ENCODE assay signal across 17 cellular contexts in the genomic region with DNA sequence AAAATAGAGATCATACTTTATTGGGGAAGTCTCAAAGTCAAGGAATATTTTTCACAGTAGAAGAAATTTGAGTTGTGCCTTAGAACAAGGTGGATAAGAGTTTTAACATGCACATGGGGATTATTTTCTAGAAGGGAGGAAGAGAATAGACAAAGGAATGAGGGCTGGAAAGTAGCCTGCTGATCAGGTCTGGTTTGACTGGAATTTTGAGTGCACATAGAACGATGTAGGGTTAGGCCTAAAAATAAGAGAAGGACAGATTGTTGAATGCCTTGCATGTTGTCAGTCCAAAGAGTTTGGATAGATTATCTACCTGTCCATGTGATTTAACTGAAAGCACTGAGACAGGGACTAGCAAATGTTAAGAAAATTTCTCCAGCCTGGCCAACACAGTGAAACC.
A peak's percentile ranks its signal among the peaks of the same experiment; 100 is the strongest.
DNase-seq lines count a peak whose midpoint lies in the region; ATAC-seq and TF ChIP-seq lines count a peak whose summit lies in the region.
"Had no signal": no experiment of that assay in that cellular context is flagged by ENCODE, and none has a peak within 500 bp of the region (broad histone marks: within the 10 kb centered on the region; RNA-seq: fewer than 3 reads in every experiment).

No MANE protein-coding gene starts in this region.

- H3K9ac ChIP-seq in neural cell (ENCODE audit: low read length) = peak overlapping the region; percentile 24
- H3K9ac ChIP-seq: BLaER1 treated with 17β-estradiol and CSF1 and Interleukin-3, amounts not matched to agents 10 nM and 100 nM had no signal

- TF ChIP-seq CTCF in RWPE2 (IDR thresholded peaks at IDR 0.05; ENCODE audit: poor library complexity, severe bottlenecking) (no peak), neural cell (IDR thresholded peaks at IDR 0.05; ENCODE audit: poor library complexity, severe bottlenecking) (no peak)

- ATAC-seq in RWPE2 (ENCODE audit: low read depth) = no peak

- H3K9me3 ChIP-seq in RWPE2 (ENCODE audit: severe bottlenecking) = no peaks in the 10 kb centered on the region
- H3K9me3 ChIP-seq in neural cell (ENCODE audit: low read length) = no peaks in the 10 kb centered on the region
- H3K9me3 ChIP-seq: MG63 had no signal

- peak overlapping the region; percentile 10 for H3K4me2 ChIP-seq in neural cell (ENCODE audit: low read length)
- H3K4me2 ChIP-seq: BLaER1 treated with 17β-estradiol and CSF1 and Interleukin-3, amounts not matched to agents 10 nM and 100 nM had no signal

- H3K27ac ChIP-seq in ACC112 (ENCODE audit: low read depth, low read length) (peak overlapping the region; percentile 61), RWPE2 (ENCODE audit: poor library complexity, severe bottlenecking) (peak overlapping the region; percentile 57), epithelial cell of prostate (peak overlapping the region; percentile 70), neural cell (ENCODE audit: low read length) (peak overlapping the region; percentile 73)
- H3K27ac ChIP-seq: BLaER1 treated with 17β-estradiol and CSF1 and Interleukin-3, amounts not matched to agents 10 nM and 100 nM had no signal

- TF ChIP-seq RAD21 in neural cell (conservative IDR thresholded peaks at IDR 0.05) = no peak

- H3K79me2 ChIP-seq in ACC112 (ENCODE audit: control insufficient read depth, insufficient read depth, low read length, unreplicated experiment) = peaks cover 72% of the 10 kb centered on the region
- H3K79me2 ChIP-seq in neural cell (replicated peaks; ENCODE audit: insufficient read depth, low read length) = peaks cover 18% of the 10 kb centered on the region

- peak; percentile 5 for TF ChIP-seq EP300 in neural cell (conservative IDR thresholded peaks at IDR 0.05; ENCODE audit: poor library complexity, severe bottlenecking)

- H3K4me3 ChIP-seq in ACC112 (ENCODE audit: low read depth, low read length) (peak overlapping the region; percentile 62; the same call in 1 of the 2 replicates), RWPE2 (ENCODE audit: severe bottlenecking) (no peak overlapping the region), neural cell (ENCODE audit: low read length) (peak overlapping the region; percentile 37)
- H3K4me3 ChIP-seq: BLaER1 treated with 17β-estradiol and CSF1 and Interleukin-3, amounts not matched to agents 10 nM and 100 nM had no signal

- no peak for DNase-seq in RWPE2 (ENCODE audit: low spot score)
- DNase-seq in epithelial cell of prostate (ENCODE audit: low read depth, low spot score) = no peak
- no peak for DNase-seq in stimulated activated CD8-positive, alpha-beta memory T cell treated with anti-CD3 and anti-CD28 coated beads, Interleukin-4, amount 100 ng/mL, for 48 hours
- no peak for DNase-seq in EL
- no peak for DNase-seq in activated CD4-positive, alpha-beta T cell treated with anti-CD3 and anti-CD28 coated beads, Interleukin-2, amount 50 U/mL, for 1 hour
- DNase-seq in SHP77 treated with DMSO at 0.1 percent for 48 hours (lab: John Stamatoyannopoulos, UW) = no peak
- DNase-seq: DMS79 treated with DMSO at 0.1 percent for 48 hours, GOT3, MG63, NCI-H1092, NCI-H1694, NCI-H2227 treated with DMSO at 0.1 percent for 48 hours, NCI-H524, SIG-M5 had no signal

- H3K36me3 ChIP-seq in ACC112 (ENCODE audit: insufficient read depth, low read length) = no peaks in the 10 kb centered on the region
- H3K36me3 ChIP-seq in RWPE2 (ENCODE audit: low read depth) = peaks cover 13% of the 10 kb centered on the region
- H3K36me3 ChIP-seq in neural cell (ENCODE audit: insufficient read depth, low read length) = no peaks in the 10 kb centered on the region
- H3K36me3 ChIP-seq: BLaER1 treated with 17β-estradiol and CSF1 and Interleukin-3, amounts not matched to agents 10 nM and 100 nM had no signal

- no peaks in the 10 kb centered on the region for H4K20me1 ChIP-seq in neural cell (ENCODE audit: insufficient read depth)
- H4K20me1 ChIP-seq: BLaER1 treated with 17β-estradiol and CSF1 and Interleukin-3, amounts not matched to agents 10 nM and 100 nM had no signal

- H3K4me1 ChIP-seq in ACC112 (ENCODE audit: control insufficient read depth, insufficient read depth, low read length, unreplicated experiment) (peaks cover 49% of the 10 kb centered on the region), RWPE2 (ENCODE audit: insufficient read depth, poor library complexity, severe bottlenecking) (peaks cover 45% of the 10 kb centered on the region)
- H3K4me1 ChIP-seq: BLaER1 treated with 17β-estradiol and CSF1 and Interleukin-3, amounts not matched to agents 10 nM and 100 nM had no signal

- H3K9me2 ChIP-seq in neural cell (ENCODE audit: insufficient read depth, low read length) = no peaks in the 10 kb centered on the region

- H2AFZ ChIP-seq in ACC112 (ENCODE audit: low read length, unreplicated experiment) (no peak overlapping the region), neural cell (ENCODE audit: low read depth, low read length) (no peak overlapping the region)

- H3K27me3 ChIP-seq in ACC112 (ENCODE audit: insufficient read depth, low read length) = no peaks in the 10 kb centered on the region
- no peaks in the 10 kb centered on the region for H3K27me3 ChIP-seq in RWPE2 (ENCODE audit: insufficient read depth, poor library complexity, severe bottlenecking)
- H3K27me3 ChIP-seq in neural cell (ENCODE audit: insufficient read depth, low read depth, low read length) = no peaks in the 10 kb centered on the region
- H3K27me3 ChIP-seq: BLaER1 treated with 17β-estradiol and CSF1 and Interleukin-3, amounts not matched to agents 10 nM and 100 nM; MG63 had no signal

- no peaks in the 10 kb centered on the region for H3F3A ChIP-seq in neural cell (ENCODE audit: insufficient read depth, low read length, poor library complexity, severe bottlenecking)

TF ChIP-seq in neural cell, 6 proteins besides CTCF, POLR2A, EP300 and RAD21:
- TF ChIP-seq SMC3 (conservative IDR thresholded peaks at IDR 0.05; ENCODE audit: poor library complexity) = no peak
- TF ChIP-seq, protein P1, sequence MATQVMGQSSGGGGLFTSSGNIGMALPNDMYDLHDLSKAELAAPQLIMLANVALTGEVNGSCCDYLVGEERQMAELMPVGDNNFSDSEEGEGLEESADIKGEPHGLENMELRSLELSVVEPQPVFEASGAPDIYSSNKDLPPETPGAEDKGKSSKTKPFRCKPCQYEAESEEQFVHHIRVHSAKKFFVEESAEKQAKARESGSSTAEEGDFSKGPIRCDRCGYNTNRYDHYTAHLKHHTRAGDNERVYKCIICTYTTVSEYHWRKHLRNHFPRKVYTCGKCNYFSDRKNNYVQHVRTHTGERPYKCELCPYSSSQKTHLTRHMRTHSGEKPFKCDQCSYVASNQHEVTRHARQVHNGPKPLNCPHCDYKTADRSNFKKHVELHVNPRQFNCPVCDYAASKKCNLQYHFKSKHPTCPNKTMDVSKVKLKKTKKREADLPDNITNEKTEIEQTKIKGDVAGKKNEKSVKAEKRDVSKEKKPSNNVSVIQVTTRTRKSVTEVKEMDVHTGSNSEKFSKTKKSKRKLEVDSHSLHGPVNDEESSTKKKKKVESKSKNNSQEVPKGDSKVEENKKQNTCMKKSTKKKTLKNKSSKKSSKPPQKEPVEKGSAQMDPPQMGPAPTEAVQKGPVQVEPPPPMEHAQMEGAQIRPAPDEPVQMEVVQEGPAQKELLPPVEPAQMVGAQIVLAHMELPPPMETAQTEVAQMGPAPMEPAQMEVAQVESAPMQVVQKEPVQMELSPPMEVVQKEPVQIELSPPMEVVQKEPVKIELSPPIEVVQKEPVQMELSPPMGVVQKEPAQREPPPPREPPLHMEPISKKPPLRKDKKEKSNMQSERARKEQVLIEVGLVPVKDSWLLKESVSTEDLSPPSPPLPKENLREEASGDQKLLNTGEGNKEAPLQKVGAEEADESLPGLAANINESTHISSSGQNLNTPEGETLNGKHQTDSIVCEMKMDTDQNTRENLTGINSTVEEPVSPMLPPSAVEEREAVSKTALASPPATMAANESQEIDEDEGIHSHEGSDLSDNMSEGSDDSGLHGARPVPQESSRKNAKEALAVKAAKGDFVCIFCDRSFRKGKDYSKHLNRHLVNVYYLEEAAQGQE (IDR thresholded peaks at IDR 0.05; ENCODE audit: borderline replicate concordance) = no peak
- TF ChIP-seq TAF1 (IDR thresholded peaks at IDR 0.05; ENCODE audit: low read depth) = no peak
- TF ChIP-seq MXI1 (conservative IDR thresholded peaks at IDR 0.05; ENCODE audit: poor library complexity, severe bottlenecking) = no peak
- no peak for TF ChIP-seq EZH2 (IDR thresholded peaks at IDR 0.05; ENCODE audit: borderline replicate concordance, insufficient read depth, low read length, poor library complexity, severe bottlenecking)
- no peak for TF ChIP-seq POLR2AphosphoS5 (IDR thresholded peaks at IDR 0.05)
TF ChIP-seq in neural cell: peak in this region for 0.
